12 cellular contexts compared by ENCODE assay signal in the genomic region with DNA sequence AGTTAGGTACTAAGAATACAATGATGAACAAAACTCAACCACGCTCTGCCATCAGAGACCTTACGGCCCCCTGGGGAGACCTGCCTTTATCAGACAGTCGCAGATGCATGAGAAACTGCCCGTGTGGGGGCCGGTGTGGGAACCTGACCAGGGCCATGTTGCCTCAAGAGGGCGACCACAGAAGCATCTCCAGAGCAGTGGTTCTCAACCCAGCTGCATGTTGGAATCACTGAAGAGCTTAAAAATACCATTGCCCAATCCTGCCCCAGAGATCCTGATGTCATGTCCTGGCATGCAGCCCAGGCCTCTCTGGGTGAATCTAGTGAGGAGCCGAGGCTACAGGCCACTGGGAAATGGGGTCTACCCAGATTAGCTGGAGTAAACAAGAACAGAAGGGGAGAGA.
A peak's percentile ranks its signal among the peaks of the same experiment; 100 is the strongest.
DNase-seq lines count a peak whose midpoint lies in the region; ATAC-seq and TF ChIP-seq lines count a peak whose summit lies in the region.
"Had no signal": no experiment of that assay in that cellular context is flagged by ENCODE, and none has a peak within 500 bp of the region (broad histone marks: within the 10 kb centered on the region; RNA-seq: fewer than 3 reads in every experiment).

No MANE protein-coding gene starts in this region.

- H3K36me3 ChIP-seq in thyroid gland (no peaks in the 10 kb centered on the region), Karpas-422 (ENCODE audit: insufficient read depth, low read length) (no peaks in the 10 kb centered on the region), WERI-Rb-1 (no peaks in the 10 kb centered on the region; the same call in 1 of the 2 replicates)

- H3K27ac ChIP-seq in thyroid gland (no peak overlapping the region), Karpas-422 (ENCODE audit: low read length) (no peak overlapping the region), WERI-Rb-1 (no peak overlapping the region)
- H3K27ac ChIP-seq: C4-2B had no signal

- no peak for TF ChIP-seq CTCF in thyroid gland (IDR thresholded peaks at IDR 0.05)
- no peak for TF ChIP-seq CTCF in WERI-Rb-1 (IDR thresholded peaks at IDR 0.05; ENCODE audit: low read depth, low read length)

- H3K4me3 ChIP-seq in thyroid gland (replicated peaks in 1 of 3) (no peak overlapping the region), Karpas-422 (ENCODE audit: low read length) (no peak overlapping the region), WERI-Rb-1 (ENCODE audit: low read depth, low read length) (no peak overlapping the region)

- POLR2A ChIA-PET in activated naive CD8-positive, alpha-beta T cell treated with anti-CD3 and anti-CD28 coated beads, Interleukin-2, amount 10 ng/mL, durations not matched to agents 7 days and 5 days (lab: Charles Lee) = no interaction called here

- H4K20me1 ChIP-seq in Karpas-422 (ENCODE audit: insufficient read depth, low read depth, low read length) = peaks cover 29% of the 10 kb centered on the region; the same call in 1 of the 2 replicates

- ATAC-seq in activated naive CD8-positive, alpha-beta T cell treated with anti-CD3 and anti-CD28 coated beads, Interleukin-2, amount 10 ng/mL, durations not matched to agents 7 days and 5 days (ENCODE audit: low read depth) = no peak
- no peak for ATAC-seq in activated naive CD8-positive, alpha-beta T cell treated with anti-CD3 and anti-CD28 coated beads, Interleukin-2, amount 50 U/mL, for 24 hours

- H3K27ac Mint-ChIP-seq in activated naive CD8-positive, alpha-beta T cell treated with anti-CD3 and anti-CD28 coated beads, Interleukin-2, amount 10 ng/mL, durations not matched to agents 7 days and 5 days = peak overlapping the region; percentile 21
- H3K27ac Mint-ChIP-seq in activated naive CD8-positive, alpha-beta T cell treated with anti-CD3 and anti-CD28 coated beads, Interleukin-2, amount 50 U/mL, for 24 hours = no peak overlapping the region
- H3K27ac Mint-ChIP-seq: activated T-helper 1 cell treated with anti-CD3 and anti-CD28 coated beads, Interleukin-12 subunit alpha, Interleukin-12 subunit beta, Interleukin-2, Interleukin-4 antibody, amounts not matched to agents 30 ng/mL and 10 ng/mL and 1 ng/mL, durations not matched to agents 14 hours and 24 hours and 36 hours; dendritic cell treated with granulocyte-macrophage colony-stimulating factor and Interleukin-4, amounts not matched to agents 40 ng/mL and 50 ng/mL, for 4 days had no signal

- no peaks in the 10 kb centered on the region for H3K9me3 Mint-ChIP-seq in activated naive CD8-positive, alpha-beta T cell treated with anti-CD3 and anti-CD28 coated beads, Interleukin-2, amount 10 ng/mL, durations not matched to agents 7 days and 5 days
- H3K9me3 Mint-ChIP-seq in activated naive CD8-positive, alpha-beta T cell treated with anti-CD3 and anti-CD28 coated beads, Interleukin-2, amount 50 U/mL, for 24 hours = no peaks in the 10 kb centered on the region
- H3K9me3 Mint-ChIP-seq: activated T-helper 1 cell treated with anti-CD3 and anti-CD28 coated beads, Interleukin-12 subunit alpha, Interleukin-12 subunit beta, Interleukin-2, Interleukin-4 antibody, amounts not matched to agents 30 ng/mL and 10 ng/mL and 1 ng/mL, durations not matched to agents 14 hours and 24 hours and 36 hours; dendritic cell treated with granulocyte-macrophage colony-stimulating factor and Interleukin-4, amounts not matched to agents 40 ng/mL and 50 ng/mL, for 4 days; neural crest cell had no signal

- H3K9me3 ChIP-seq in thyroid gland (no peaks in the 10 kb centered on the region), Karpas-422 (ENCODE audit: low read length) (no peaks in the 10 kb centered on the region), WERI-Rb-1 (ENCODE audit: severe bottlenecking) (no peaks in the 10 kb centered on the region)

- H3K4me1 ChIP-seq in thyroid gland (peaks cover 2 to 8% of the 10 kb centered on the region in 2 donors), Karpas-422 (ENCODE audit: low read length) (no peaks in the 10 kb centered on the region; the same call in 1 of the 2 replicates)

- DNase-seq in activated naive CD8-positive, alpha-beta T cell treated with anti-CD3 and anti-CD28 coated beads, Interleukin-2, amount 10 ng/mL, durations not matched to agents 7 days and 5 days = no peak
- no peak for DNase-seq in activated naive CD8-positive, alpha-beta T cell treated with anti-CD3 and anti-CD28 coated beads, Interleukin-2, amount 50 U/mL, for 24 hours
- DNase-seq in OCI-M1 (lab: John Stamatoyannopoulos, UW) (peak; percentile 4), glomerular visceral epithelial cell (ENCODE audit: extremely low spot score) (peak; percentile 40), thyroid gland (peak; percentile 69 to 74), Karpas-422 (no peak), WERI-Rb-1 (no peak)
- no peak for DNase-seq in activated CD8-positive, alpha-beta memory T cell treated with anti-CD3 and anti-CD28 coated beads for 24 hours

- H3K4me2 ChIP-seq in Karpas-422 (ENCODE audit: low read depth, low read length, poor library complexity, severe bottlenecking) = no peak overlapping the region

- intact Hi-C loops in thyroid gland (cut with DNase I) = loop anchor here (10.0 kb wide), 1 partner anchor 114 kb away; no protein-coding TSS in a partner anchor

- H3K36me3 Mint-ChIP-seq in activated naive CD8-positive, alpha-beta T cell treated with anti-CD3 and anti-CD28 coated beads, Interleukin-2, amount 10 ng/mL, durations not matched to agents 7 days and 5 days = no peaks in the 10 kb centered on the region
- H3K36me3 Mint-ChIP-seq in activated naive CD8-positive, alpha-beta T cell treated with anti-CD3 and anti-CD28 coated beads, Interleukin-2, amount 50 U/mL, for 24 hours (ENCODE audit: low read depth) = no peaks in the 10 kb centered on the region

- WGBS in thyroid gland, 2 donors = 70% methylated on average over 7 of the region's 7 CpGs

- no peaks in the 10 kb centered on the region for H3K27me3 ChIP-seq in thyroid gland
- H3K27me3 ChIP-seq in Karpas-422 (ENCODE audit: low read length) = no peaks in the 10 kb centered on the region
- no peaks in the 10 kb centered on the region for H3K27me3 ChIP-seq in WERI-Rb-1 (ENCODE audit: insufficient read depth, low read depth, severe bottlenecking)

- H3K9ac ChIP-seq in Karpas-422 (ENCODE audit: low read length) = no peak overlapping the region

- TF ChIP-seq POLR2A in thyroid gland (IDR thresholded peaks at IDR 0.05) = no peak

- peaks cover 11% of the 10 kb centered on the region for H3K4me1 Mint-ChIP-seq in activated naive CD8-positive, alpha-beta T cell treated with anti-CD3 and anti-CD28 coated beads, Interleukin-2, amount 10 ng/mL, durations not matched to agents 7 days and 5 days
- H3K4me1 Mint-ChIP-seq in activated naive CD8-positive, alpha-beta T cell treated with anti-CD3 and anti-CD28 coated beads, Interleukin-2, amount 50 U/mL, for 24 hours = peaks cover 23% of the 10 kb centered on the region

- H3K9me2 ChIP-seq in Karpas-422 (replicated peaks; ENCODE audit: insufficient read depth, low read length) = no peaks in the 10 kb centered on the region

- no peak overlapping the region for H2AFZ ChIP-seq in Karpas-422 (ENCODE audit: low read length)

- H3K4me3 Mint-ChIP-seq in activated naive CD8-positive, alpha-beta T cell treated with anti-CD3 and anti-CD28 coated beads, Interleukin-2, amount 10 ng/mL, durations not matched to agents 7 days and 5 days = no peak overlapping the region
- H3K4me3 Mint-ChIP-seq in activated naive CD8-positive, alpha-beta T cell treated with anti-CD3 and anti-CD28 coated beads, Interleukin-2, amount 50 U/mL, for 24 hours = no peak overlapping the region
- H3K4me3 Mint-ChIP-seq: activated T-helper 1 cell treated with anti-CD3 and anti-CD28 coated beads, Interleukin-12 subunit alpha, Interleukin-12 subunit beta, Interleukin-2, Interleukin-4 antibody, amounts not matched to agents 30 ng/mL and 10 ng/mL and 1 ng/mL, durations not matched to agents 14 hours and 24 hours and 36 hours; dendritic cell treated with granulocyte-macrophage colony-stimulating factor and Interleukin-4, amounts not matched to agents 40 ng/mL and 50 ng/mL, for 4 days; neural crest cell had no signal

- no peaks in the 10 kb centered on the region for H3K79me2 ChIP-seq in Karpas-422 (ENCODE audit: low read length)

- no peaks in the 10 kb centered on the region for H3K27me3 Mint-ChIP-seq in activated naive CD8-positive, alpha-beta T cell treated with anti-CD3 and anti-CD28 coated beads, Interleukin-2, amount 10 ng/mL, durations not matched to agents 7 days and 5 days
- no peaks in the 10 kb centered on the region for H3K27me3 Mint-ChIP-seq in activated naive CD8-positive, alpha-beta T cell treated with anti-CD3 and anti-CD28 coated beads, Interleukin-2, amount 50 U/mL, for 24 hours
- H3K27me3 Mint-ChIP-seq: dendritic cell treated with granulocyte-macrophage colony-stimulating factor and Interleukin-4, amounts not matched to agents 40 ng/mL and 50 ng/mL, for 4 days had no signal

Comparison
In these comparisons a context has a peak if more than half of its experiments do, and no peak if none do; other contexts are left out.
1. DNase-seq: peak in OCI-M1 (single experiment), glomerular visceral epithelial cell (single experiment) and thyroid gland (2 of 2); none in activated naive CD8-positive, alpha-beta T cell treated with anti-CD3 and anti-CD28 coated beads, Interleukin-2, amount 10 ng/mL, durations not matched to agents 7 days and 5 days (single experiment), activated naive CD8-positive, alpha-beta T cell treated with anti-CD3 and anti-CD28 coated beads, Interleukin-2, amount 50 U/mL, for 24 hours (single experiment), activated CD8-positive, alpha-beta memory T cell treated with anti-CD3 and anti-CD28 coated beads for 24 hours (single experiment), Karpas-422 (single experiment) and WERI-Rb-1 (single experiment).